ENCODE assay signal across 11 cellular contexts in genomic region chr6:157538163-157538562, GRCh38.
DNase-seq lines count a peak whose midpoint lies in the region; ATAC-seq and TF ChIP-seq lines count a peak whose summit lies in the region.
"Had no signal": no experiment of that assay in that cellular context is flagged by ENCODE, and none has a peak within 500 bp of the region (broad histone marks: within the 10 kb centered on the region; RNA-seq: fewer than 3 reads in every experiment).

No MANE protein-coding gene starts in this region.

- ATAC-seq in GM18511 (IDR thresholded peaks at IDR 0.05; ENCODE audit: unreplicated experiment) (peak; percentile 49), HG02678 (IDR thresholded peaks at IDR 0.05; ENCODE audit: unreplicated experiment) (peak; percentile 33), gastrocnemius medialis (no peak), HG03457 (IDR thresholded peaks at IDR 0.05; ENCODE audit: unreplicated experiment) (no peak)
- ATAC-seq: activated CD4-positive, CD25-positive, alpha-beta regulatory T cell treated with anti-CD3 and anti-CD28 coated beads, Interleukin-2, amount 50 U/mL, for 24 hours had no signal

- H3K27ac ChIP-seq in gastrocnemius medialis (peak overlapping the region; percentile 3 to 74 (median 50)), osteoblast (ENCODE audit: low read depth, low read length) (no peak overlapping the region)

- in situ Hi-C loops in gastrocnemius medialis (cut with MboI; ENCODE audit: low sequenced_read_pairs in 4 of 4) = no loop called here

- no peak for TF ChIP-seq POLR2A in gastrocnemius medialis (IDR thresholded peaks at IDR 0.05)

- DNase-seq in UCSD-AML1 (lab: John Stamatoyannopoulos, UW; ENCODE audit: unreplicated experiment) (peak; percentile 29), gastrocnemius medialis (no peak), osteoblast (ENCODE audit: insufficient read length, low spot score, missing footprints) (no peak), HK-2 (ENCODE audit: unreplicated experiment) (no peak)
- DNase-seq: activated effector memory CD4-positive, alpha-beta T cell treated with anti-CD3 and anti-CD28 coated beads, Interleukin-2, amount 50 U/mL, for 16 hours; Calu3; hypothalamus had no signal

- peaks cover 64 to 73% of the 10 kb centered on the region in 2 donors for H3K4me1 ChIP-seq in gastrocnemius medialis
- peaks cover 4% of the 10 kb centered on the region for H3K4me1 ChIP-seq in osteoblast (ENCODE audit: insufficient read depth, low read length)

- no peak overlapping the region for H3K4me3 ChIP-seq in gastrocnemius medialis
- no peak overlapping the region for H3K4me3 ChIP-seq in osteoblast (ENCODE audit: insufficient read depth, low read length)

- no peak overlapping the region for H3K4me2 ChIP-seq in osteoblast (ENCODE audit: insufficient read depth, low read length)

- H2AFZ ChIP-seq in osteoblast (ENCODE audit: low read length) = no peak overlapping the region

- no peaks in the 10 kb centered on the region for H4K20me1 ChIP-seq in osteoblast (ENCODE audit: insufficient read depth, low read length)

- H3K9me3 ChIP-seq in gastrocnemius medialis = no peaks in the 10 kb centered on the region
- H3K9me3 ChIP-seq in osteoblast (ENCODE audit: low read depth, low read length) = no peaks in the 10 kb centered on the region

- no peaks in the 10 kb centered on the region for H3K79me2 ChIP-seq in osteoblast (ENCODE audit: insufficient read depth, low read length)

- intact Hi-C loops in gastrocnemius medialis (cut with DNase I; ENCODE audit: low total_unique reads) = loop anchor here (10.0 kb wide), 1 partner anchor 293 kb away; no protein-coding TSS in a partner anchor

- H3K27me3 ChIP-seq in gastrocnemius medialis (no peaks in the 10 kb centered on the region), osteoblast (ENCODE audit: insufficient read depth, low read length) (no peaks in the 10 kb centered on the region)

- TF ChIP-seq CTCF in gastrocnemius medialis (IDR thresholded peaks at IDR 0.05 in 4 of 5, conservative IDR thresholded peaks at IDR 0.05 in 1 of 5) = no peak
- no peak for TF ChIP-seq CTCF in osteoblast (IDR thresholded peaks at IDR 0.05; ENCODE audit: extremely low read depth, low read depth, low read length)

- no peaks in the 10 kb centered on the region for H3K36me3 ChIP-seq in gastrocnemius medialis
- no peaks in the 10 kb centered on the region for H3K36me3 ChIP-seq in osteoblast (ENCODE audit: insufficient read depth, low read length)

Comparison
In these comparisons a context has a peak if more than half of its experiments do, and no peak if none do; other contexts are left out.
1. ATAC-seq: peak in GM18511 (single experiment) and HG02678 (single experiment); none in gastrocnemius medialis (0 of 2) and HG03457 (single experiment).